9 cellular contexts compared by ENCODE assay signal in the genomic region with DNA sequence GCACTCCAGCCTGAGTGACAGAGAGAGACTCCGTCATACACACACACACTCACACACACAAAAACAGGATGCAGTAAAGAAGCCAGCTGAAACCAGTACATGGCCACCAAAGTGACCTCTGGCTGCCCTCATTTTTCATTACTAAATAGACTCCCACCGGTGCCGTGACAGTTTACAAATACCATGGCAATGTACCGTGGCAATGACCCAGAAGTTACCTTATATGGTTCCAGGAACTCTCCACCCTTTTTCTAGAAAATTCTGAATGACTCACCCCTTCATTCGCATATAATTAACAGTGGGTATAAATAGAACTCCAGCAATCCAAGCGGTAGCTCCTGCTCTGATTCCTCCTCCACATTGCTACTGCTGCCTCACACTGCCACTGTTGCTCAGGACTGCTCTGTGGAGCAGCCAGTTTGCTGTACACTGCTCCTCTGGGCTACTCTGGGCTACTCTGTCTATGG. TPM values are rescaled to one million over a fixed set of nuclear protein-coding genes. Genes with fewer than 3 reads are reported as not detected.
DNase-seq lines count a peak whose midpoint lies in the region; ATAC-seq and TF ChIP-seq lines count a peak whose summit lies in the region.
"Had no signal": no experiment of that assay in that cellular context is flagged by ENCODE, and none has a peak within 500 bp of the region (broad histone marks: within the 10 kb centered on the region; RNA-seq: fewer than 3 reads in every experiment).

No MANE protein-coding gene starts in this region.

- H3K4me1 Mint-ChIP-seq in stimulated activated memory B cell treated with anti-CD40 and anti-IgM and Interleukin-4, amounts not matched to agents 10 μg/mL and 1 μg/mL and 100 μg/mL, for 72 hours = no peaks in the 10 kb centered on the region

- H3K27ac Mint-ChIP-seq in stimulated activated memory B cell treated with anti-CD40 and anti-IgM and Interleukin-4, amounts not matched to agents 10 μg/mL and 1 μg/mL and 100 μg/mL, for 72 hours = no peak overlapping the region

- H3K4me1 ChIP-seq in cardiac muscle cell (ENCODE audit: low read depth) = no peaks in the 10 kb centered on the region

- H3K27me3 ChIP-seq in cardiac muscle cell = no peaks in the 10 kb centered on the region

- H3K4me3 Mint-ChIP-seq in stimulated activated memory B cell treated with anti-CD40 and anti-IgM and Interleukin-4, amounts not matched to agents 10 μg/mL and 1 μg/mL and 100 μg/mL, for 72 hours = no peak overlapping the region

- H3K4me3 ChIP-seq in cardiac muscle cell = no peak overlapping the region

- no peak overlapping the region for H3K27ac ChIP-seq in cardiac muscle cell

- H3K9me3 ChIP-seq in cardiac muscle cell (ENCODE audit: low read depth) = no peaks in the 10 kb centered on the region

- no peak for ATAC-seq in stimulated activated memory B cell treated with anti-CD40 and anti-IgM and Interleukin-4, amounts not matched to agents 10 μg/mL and 1 μg/mL and 100 μg/mL, for 72 hours
- ATAC-seq in GM18519 (IDR thresholded peaks at IDR 0.05; ENCODE audit: low FRiP score, unreplicated experiment) (no peak), HG03095 (IDR thresholded peaks at IDR 0.05; ENCODE audit: unreplicated experiment) (no peak)

- no peaks in the 10 kb centered on the region for H3K9me3 Mint-ChIP-seq in stimulated activated memory B cell treated with anti-CD40 and anti-IgM and Interleukin-4, amounts not matched to agents 10 μg/mL and 1 μg/mL and 100 μg/mL, for 72 hours

- peaks cover 48% of the 10 kb centered on the region for H3K27me3 Mint-ChIP-seq in stimulated activated memory B cell treated with anti-CD40 and anti-IgM and Interleukin-4, amounts not matched to agents 10 μg/mL and 1 μg/mL and 100 μg/mL, for 72 hours

- TF ChIP-seq CTCF in cardiac muscle cell (IDR thresholded peaks at IDR 0.05; ENCODE audit: low read depth, low read length) = peak; percentile 28

- no peaks in the 10 kb centered on the region for H3K36me3 Mint-ChIP-seq in stimulated activated memory B cell treated with anti-CD40 and anti-IgM and Interleukin-4, amounts not matched to agents 10 μg/mL and 1 μg/mL and 100 μg/mL, for 72 hours

- peak; percentile 96 for DNase-seq in EH (ENCODE audit: low read depth)
- peak; percentile 67 for DNase-seq in SW480 (ENCODE audit: low spot score)
- peak in 1 of 2 donors; percentile 95 for DNase-seq in cardiac muscle cell (ENCODE audit: low read depth in 1 of 2, low spot score in 1 of 2)
- DNase-seq in pulmonary artery endothelial cell (ENCODE audit: low read depth, low spot score) = peak; percentile 44
- no peak for DNase-seq in NCI-H1417 treated with DMSO at 0.1 percent for 48 hours (lab: John Stamatoyannopoulos, UW)
- DNase-seq: MM.1S had no signal

- H3K36me3 ChIP-seq in cardiac muscle cell = no peaks in the 10 kb centered on the region

RNA-seq across cellular contexts. Expression of a gene that starts 57.7 kb away (rescaled TPM):
- total RNA-seq in cardiac muscle cell (95.4 and 144 TPM in 2 replicates), pulmonary artery endothelial cell (111 and 123 TPM in 2 replicates)
- polyA plus RNA-seq in cardiac muscle cell = 105 and 173 TPM in 2 replicates

RNA-seq across cellular contexts. Expression of a gene that starts 58.0 kb away (rescaled TPM):
- 12.3 and 15.9 TPM in 2 replicates for total RNA-seq in cardiac muscle cell
- 27.2 and 34.9 TPM in 2 replicates for polyA plus RNA-seq in cardiac muscle cell
- 10.4 and 14.0 TPM in 2 replicates for total RNA-seq in pulmonary artery endothelial cell
